8 cellular contexts compared by ENCODE assay signal in the genomic region with DNA sequence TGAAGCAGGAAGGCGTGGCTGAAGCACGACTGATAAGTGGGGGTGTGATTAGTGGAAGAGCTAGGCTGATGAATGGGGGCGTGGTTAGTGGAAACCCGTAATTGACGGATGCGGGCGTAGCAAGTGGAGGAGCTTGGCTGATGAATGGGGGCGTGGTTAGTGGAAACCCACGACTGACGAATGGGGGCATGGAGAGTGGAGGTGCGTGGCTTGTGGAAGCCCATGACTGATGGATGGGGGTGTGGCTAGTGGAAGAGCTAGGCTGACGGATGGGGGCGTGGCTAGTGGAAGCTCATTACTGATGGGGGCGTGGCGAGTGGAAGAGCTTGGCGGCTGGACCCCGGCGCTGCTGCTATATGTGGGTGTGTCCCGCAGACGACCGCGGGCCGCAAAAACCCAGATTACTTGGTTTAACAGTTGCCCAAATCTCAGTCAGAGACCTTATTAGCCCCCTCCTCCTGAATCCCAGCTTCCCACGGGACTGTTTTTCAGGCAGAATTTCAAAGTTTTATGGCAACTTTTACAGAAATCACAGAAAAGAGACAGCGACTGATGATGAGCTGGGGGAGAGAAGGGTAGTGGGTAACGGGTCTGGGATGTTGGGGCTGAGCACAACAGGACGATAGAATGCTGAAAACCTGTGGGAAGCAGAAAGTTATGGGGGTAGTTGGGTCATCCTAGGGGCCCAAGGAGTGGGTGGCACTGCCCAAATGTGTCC. TPM values are rescaled to one million over a fixed set of nuclear protein-coding genes. Genes with fewer than 3 reads are reported as not detected.
DNase-seq lines count a peak whose midpoint lies in the region; ATAC-seq lines count a peak whose summit lies in the region.

No MANE protein-coding gene starts in this region.

- peaks cover 0 to 2% (median 0%) of the 10 kb centered on the region in 7 donors for H3K9me3 Mint-ChIP-seq in CD4-positive, CD25-positive, alpha-beta regulatory T cell

- peak overlapping the region; percentile 48 for H3K4me3 ChIP-seq in CD4-positive, CD25-positive, alpha-beta regulatory T cell (ENCODE audit: low read depth, low read length)

- ATAC-seq in CD4-positive, CD25-positive, alpha-beta regulatory T cell (ENCODE audit: low read depth in 2 of 2), result peak; percentile 79 to 82
- ATAC-seq in HG03196 (IDR thresholded peaks at IDR 0.05; ENCODE audit: unreplicated experiment) (peak; percentile 48), HG03521 (IDR thresholded peaks at IDR 0.05; ENCODE audit: unreplicated experiment) (no peak)

- H3K4me1 ChIP-seq in CD4-positive, CD25-positive, alpha-beta regulatory T cell (ENCODE audit: control insufficient read depth, insufficient read depth, low read length, poor library complexity, severe bottlenecking), result peaks cover 35% of the 10 kb centered on the region

- peaks cover 48% of the 10 kb centered on the region for H3K27me3 Mint-ChIP-seq in CD4-positive, CD25-positive, alpha-beta regulatory T cell

- H3K9me3 ChIP-seq in CD4-positive, CD25-positive, alpha-beta regulatory T cell (ENCODE audit: control insufficient read depth in 2 of 2, low read length in 2 of 2), result no peaks in the 10 kb centered on the region

- H3K4me1 Mint-ChIP-seq in CD4-positive, CD25-positive, alpha-beta regulatory T cell, result peaks cover 0 to 25% (median 7%) of the 10 kb centered on the region in 4 donors

- H3K36me3 Mint-ChIP-seq in CD4-positive, CD25-positive, alpha-beta regulatory T cell, result no peaks in the 10 kb centered on the region

- peaks cover 7% of the 10 kb centered on the region for H3K27me3 ChIP-seq in CD4-positive, CD25-positive, alpha-beta regulatory T cell (ENCODE audit: control insufficient read depth, insufficient read depth, low read length)

- no peak overlapping the region for H3K4me3 Mint-ChIP-seq in CD4-positive, CD25-positive, alpha-beta regulatory T cell

- no peak overlapping the region for H3K27ac Mint-ChIP-seq in CD4-positive, CD25-positive, alpha-beta regulatory T cell

- peak overlapping the region; percentile 24 for H3K27ac ChIP-seq in CD4-positive, CD25-positive, alpha-beta regulatory T cell (ENCODE audit: insufficient read depth, low read length, poor library complexity, severe bottlenecking)

- H3K36me3 ChIP-seq in CD4-positive, CD25-positive, alpha-beta regulatory T cell (ENCODE audit: control insufficient read depth, insufficient read depth, low read length), result no peaks in the 10 kb centered on the region

- DNase-seq in CD4-positive, CD25-positive, alpha-beta regulatory T cell, result peak; percentile 82 to 94 (median 83)
- DNase-seq in NCI-H524 treated with DMSO at 0.1 percent for 48 hours (lab: John Stamatoyannopoulos, UW) (peak; percentile 98), dermis blood vessel endothelial cell (peak; percentile 99), left kidney (ENCODE audit: low read depth, low spot score) (peak; percentile 97)
- DNase-seq in activated CD4-positive, alpha-beta T cell treated with anti-CD3 and anti-CD28 coated beads for 48 hours, result peak; percentile 95
- peak; percentile 88 for DNase-seq in stimulated activated CD4-positive, alpha-beta T cell treated with anti-CD3 and anti-CD28 coated beads, Interleukin-4, amount 100 ng/mL, for 24 hours

RNA-seq across cellular contexts. Expression of a gene that starts 9.0 kb away (rescaled TPM):
- not detected for total RNA-seq in CD4-positive, CD25-positive, alpha-beta regulatory T cell
- 1 to 10 TPM in 1 of 4 donors, under 1 TPM in 2, not detected in 1; 0.13 to 1.0 (median 0.44) TPM for polyA plus RNA-seq in CD4-positive, CD25-positive, alpha-beta regulatory T cell
- 0.37 TPM in 1 of 2 replicates, not detected in the other for total RNA-seq in dermis blood vessel endothelial cell

RNA-seq across cellular contexts. Expression of a gene that starts 43.4 kb away (rescaled TPM):
- total RNA-seq in CD4-positive, CD25-positive, alpha-beta regulatory T cell, result not detected
- polyA plus RNA-seq in CD4-positive, CD25-positive, alpha-beta regulatory T cell, result not detected
- 0.17 TPM in 1 of 2 replicates, not detected in the other for total RNA-seq in dermis blood vessel endothelial cell

RNA-seq across cellular contexts. Expression of a gene that starts 55.7 kb away (rescaled TPM):
- 3.5 TPM for total RNA-seq in CD4-positive, CD25-positive, alpha-beta regulatory T cell
- 1 to 10 TPM; 2.7 to 6.2 (median 4.0) TPM for polyA plus RNA-seq in CD4-positive, CD25-positive, alpha-beta regulatory T cell
- 4.3 and 6.7 TPM in 2 replicates for total RNA-seq in dermis blood vessel endothelial cell
